In genomic region chr17:47240375-47240764, GRCh38 we compare ENCODE assay signal across 12 cellular contexts. TPM values are rescaled to one million over a fixed set of nuclear protein-coding genes. Genes with fewer than 3 reads are reported as not detected.
A peak's percentile ranks its signal among the peaks of the same experiment; 100 is the strongest.
DNase-seq lines count a peak whose midpoint lies in the region; ATAC-seq, FAIRE-seq and TF ChIP-seq lines count a peak whose summit lies in the region.
"Had no signal": no experiment of that assay in that cellular context is flagged by ENCODE, and none has a peak within 500 bp of the region (broad histone marks: within the 10 kb centered on the region; RNA-seq: fewer than 3 reads in every experiment).

No MANE protein-coding gene starts in this region.

- TF ChIP-seq POLR2A in adrenal gland (IDR thresholded peaks at IDR 0.05) (no peak), GM12892 (IDR thresholded peaks at IDR 0.05; ENCODE audit: low read depth, low read length) (no peak)

- dilution Hi-C loops in keratinocyte (cut with MboI; ENCODE audit: extremely low pct_ligation_motif_present, low sequenced_read_pairs) = no loop called here

- H3K9me3 Mint-ChIP-seq in immature natural killer cell = no peaks in the 10 kb centered on the region

- H3K27me3 ChIP-seq in KMS-11 (ENCODE audit: insufficient read depth, low read depth) = no peaks in the 10 kb centered on the region
- H3K27me3 ChIP-seq in adrenal gland = no peaks in the 10 kb centered on the region
- peaks cover 3% of the 10 kb centered on the region for H3K27me3 ChIP-seq in keratinocyte (ENCODE audit: control insufficient read depth, extremely low read depth, insufficient read depth, low read length)
- no peaks in the 10 kb centered on the region for H3K27me3 ChIP-seq in stomach smooth muscle (ENCODE audit: control insufficient read depth in 1 of 2, insufficient read depth in 2 of 2, low read length in 2 of 2)

- H4K20me1 ChIP-seq in KMS-11 (ENCODE audit: insufficient read depth) (no peaks in the 10 kb centered on the region), keratinocyte (ENCODE audit: control insufficient read depth, extremely low read depth, insufficient read depth, low read length) (no peaks in the 10 kb centered on the region)

- H3K9ac ChIP-seq in KMS-11 (no peak overlapping the region), keratinocyte (ENCODE audit: control insufficient read depth, extremely low read depth, insufficient read depth, low read length) (no peak overlapping the region), stomach smooth muscle (ENCODE audit: low read length in 2 of 2) (no peak overlapping the region)

- H3K4me3 ChIP-seq in KMS-11 (IDR thresholded peaks at IDR 0.05; ENCODE audit: insufficient read depth, low read depth, low read length) = no peak overlapping the region
- no peak overlapping the region for H3K4me3 ChIP-seq in adrenal gland
- no peak overlapping the region for H3K4me3 ChIP-seq in keratinocyte (ENCODE audit: control insufficient read depth in 2 of 3, extremely low read depth in 1 of 3, insufficient read depth in 2 of 3, low read depth in 1 of 3, low read length in 3 of 3)
- H3K4me3 ChIP-seq in stomach smooth muscle (ENCODE audit: low read length in 2 of 2) = no peak overlapping the region

- intact Hi-C loops in adrenal gland (cut with DNase I) = no loop called here

- FAIRE-seq in keratinocyte (lab: Jason Lieb, UNC) = no peak
- no peak for FAIRE-seq in GM12892 (lab: Jason Lieb, UNC)

- H3K4me1 Mint-ChIP-seq in immature natural killer cell = peaks cover 14 to 17% of the 10 kb centered on the region in 2 donors

- ATAC-seq in HG03469 (IDR thresholded peaks at IDR 0.05; ENCODE audit: unreplicated experiment) = no peak
- ATAC-seq: T-helper 17 cell had no signal

- TF ChIP-seq CTCF in KMS-11 (conservative IDR thresholded peaks at IDR 0.05; ENCODE audit: low read depth, low read length) (no peak), adrenal gland (IDR thresholded peaks at IDR 0.05) (no peak), keratinocyte (optimal IDR thresholded peaks at IDR 0.05 in 1 of 3, IDR thresholded peaks at IDR 0.05 in 1 of 3, conservative IDR thresholded peaks at IDR 0.05 in 1 of 3; ENCODE audit: extremely low read depth in 1 of 3, insufficient read depth in 2 of 3, low read length in 3 of 3) (no peak)

- H3K4me2 ChIP-seq in KMS-11 (peak overlapping the region; percentile 47; the same call in 1 of the 2 replicates), keratinocyte (ENCODE audit: control insufficient read depth, extremely low read depth, insufficient read depth, low read depth, low read length) (peak overlapping the region; percentile 31)

- H3K9me1 ChIP-seq in keratinocyte (ENCODE audit: control insufficient read depth, extremely low read depth, insufficient read depth, low read length) = no peaks in the 10 kb centered on the region

- H3K36me3 ChIP-seq in KMS-11 (ENCODE audit: insufficient read depth) (no peaks in the 10 kb centered on the region), adrenal gland (replicated peaks in 1 of 2) (no peaks in the 10 kb centered on the region), keratinocyte (ENCODE audit: control insufficient read depth in 2 of 2, extremely low read depth in 1 of 2, insufficient read depth in 2 of 2, low read length in 2 of 2) (no peaks in the 10 kb centered on the region), stomach smooth muscle (ENCODE audit: control insufficient read depth in 2 of 2, insufficient read depth in 2 of 2, low read length in 2 of 2) (no peaks in the 10 kb centered on the region)

- H2AFZ ChIP-seq in KMS-11 (ENCODE audit: low read depth) (peak overlapping the region; percentile 32; the same call in 1 of the 2 replicates), keratinocyte (ENCODE audit: control insufficient read depth, low read length) (no peak overlapping the region)

- peaks cover 1 to 6% (median 3%) of the 10 kb centered on the region in 3 donors for H3K27me3 Mint-ChIP-seq in immature natural killer cell (ENCODE audit: low read depth in 3 of 3)

- WGBS in adrenal gland, 4 donors = 29 to 46% (median 37%) methylated on average over 4 of the region's 4 CpGs

- H3K79me2 ChIP-seq in KMS-11 (ENCODE audit: insufficient read depth, low read depth) (no peaks in the 10 kb centered on the region), keratinocyte (ENCODE audit: control insufficient read depth, insufficient read depth, low read length) (no peaks in the 10 kb centered on the region)

- H3K27ac Mint-ChIP-seq in immature natural killer cell = peak overlapping the region in 2 of 6 donors; percentile 7 to 41
- H3K27ac Mint-ChIP-seq: T-helper 17 cell had no signal

- H3K27ac ChIP-seq in KMS-11 (no peak overlapping the region), adrenal gland (peak overlapping the region; percentile 4 to 94 (median 70)), keratinocyte (ENCODE audit: control insufficient read depth, insufficient read depth, low read length) (no peak overlapping the region), stomach smooth muscle (ENCODE audit: low read length) (peak overlapping the region; percentile 60)

- H3K4me1 ChIP-seq in KMS-11 (ENCODE audit: low read depth, poor library complexity, severe bottlenecking) (peaks cover 17% of the 10 kb centered on the region), adrenal gland (replicated peaks in 1 of 2) (peaks cover 8 to 19% of the 10 kb centered on the region in 2 donors), keratinocyte (ENCODE audit: control insufficient read depth, extremely low read depth, insufficient read depth, low read length) (peaks cover 16% of the 10 kb centered on the region), stomach smooth muscle (ENCODE audit: control insufficient read depth, insufficient read depth, low read length) (peaks cover 10% of the 10 kb centered on the region)

- DNase-seq in adrenal gland = no peak
- DNase-seq in keratinocyte (ENCODE audit: low read depth, low spot score) = no peak
- DNase-seq in GM19240 (ENCODE audit: insufficient read length, low spot score) = no peak
- no peak for DNase-seq in GM12892 (ENCODE audit: insufficient read length)
- DNase-seq in immature natural killer cell = no peak
- DNase-seq: activated naive CD4-positive, alpha-beta T cell treated with anti-CD3 and anti-CD28 coated beads, Interleukin-2, amount 50 U/mL, for 16 hours; NCI-H187 treated with DMSO at 0.1 percent for 48 hours; T-helper 17 cell had no signal

- H3K36me3 Mint-ChIP-seq in immature natural killer cell = no peaks in the 10 kb centered on the region

- H3K9me3 ChIP-seq in adrenal gland (replicated peaks in 1 of 3) = no peaks in the 10 kb centered on the region
- H3K9me3 ChIP-seq in keratinocyte (ENCODE audit: control insufficient read depth, low read depth, low read length) = peaks cover 3% of the 10 kb centered on the region
- no peaks in the 10 kb centered on the region for H3K9me3 ChIP-seq in stomach smooth muscle (ENCODE audit: control insufficient read depth in 2 of 2, low read length in 2 of 2)

- H3K4me3 Mint-ChIP-seq in immature natural killer cell = no peak overlapping the region
- H3K4me3 Mint-ChIP-seq: T-helper 17 cell had no signal

RNA-seq across cellular contexts. Expression of gene ITGB3, which starts 13.3 kb away (rescaled TPM):
- 1 to 10 TPM in 6 of 8 donors, under 1 TPM in 2; 0.12 to 2.2 (median 1.6) TPM for total RNA-seq in adrenal gland
- polyA plus RNA-seq in adrenal gland (under 1 TPM; 0.40 to 0.84 (median 0.64) TPM), keratinocyte (not detected in 3 replicates), immature natural killer cell (10 to 100 TPM in 1 of 3 donors, 1 to 10 TPM in 1, not detected in 1; 1.1 to 11.0 TPM)
- not detected for polyA plus RNA-seq in keratinocyte (2011; ENCODE audit: low read depth)
- polyA plus RNA-seq in keratinocyte (2011; cell fraction: cytosol; rRNA removed) = not detected in 2 replicates
- polyA plus RNA-seq in keratinocyte (2011; cell fraction: nucleus; rRNA removed) = 0.21 TPM in 1 of 2 replicates, not detected in the other
- not detected in 2 replicates for polyA plus RNA-seq in keratinocyte (2012; ENCODE audit: low replicate concordance)
- not detected in 3 replicates for polyA minus RNA-seq in keratinocyte
- not detected for polyA minus RNA-seq in keratinocyte (2011; cell fraction: cytosol; rRNA and poly(A)+ RNA removed)
- 0.63 TPM in 1 of 2 replicates, not detected in the other for polyA minus RNA-seq in keratinocyte (2011; cell fraction: nucleus; rRNA and poly(A)+ RNA removed)
- 5.5 TPM for polyA plus RNA-seq in GM12892 (2012; ENCODE audit: missing spikeins)

RNA-seq across cellular contexts. Expression of gene MYL4, which starts 31.2 kb away (rescaled TPM):
- 1 to 10 TPM in 1 of 8 donors, under 1 TPM in 2, not detected in 5; 0.36 to 1.8 (median 0.38) TPM for total RNA-seq in adrenal gland
- polyA plus RNA-seq in adrenal gland (1 to 10 TPM in 1 of 3 donors, under 1 TPM in 1, not detected in 1; 0.51 to 1.4 TPM), keratinocyte (not detected in 3 replicates), immature natural killer cell (under 1 TPM in 1 of 3 donors, not detected in 2; 0.39 TPM)
- not detected for polyA plus RNA-seq in keratinocyte (2011; ENCODE audit: low read depth)
- not detected in 2 replicates for polyA plus RNA-seq in keratinocyte (2011; cell fraction: cytosol; rRNA removed)
- not detected in 2 replicates for polyA plus RNA-seq in keratinocyte (2011; cell fraction: nucleus; rRNA removed)
- not detected in 2 replicates for polyA plus RNA-seq in keratinocyte (2012; ENCODE audit: low replicate concordance)
- polyA minus RNA-seq in keratinocyte = not detected in 3 replicates
- not detected for polyA minus RNA-seq in keratinocyte (2011; cell fraction: cytosol; rRNA and poly(A)+ RNA removed)
- not detected in 2 replicates for polyA minus RNA-seq in keratinocyte (2011; cell fraction: nucleus; rRNA and poly(A)+ RNA removed)
- 0.38 TPM for polyA plus RNA-seq in GM12892 (2012; ENCODE audit: missing spikeins)
- total RNA-seq: activated CD8-positive, alpha-beta memory T cell treated with anti-CD3 and anti-CD28 coated beads for 36 hours; T-helper 17 cell had no signal

RNA-seq across cellular contexts. Expression of gene CDC27, which starts 51.3 kb away (rescaled TPM):
- 100 to 1,000 TPM in 2 of 8 donors, 10 to 100 TPM in 6; 33.9 to 153 (median 75.9) TPM for total RNA-seq in adrenal gland
- 10 to 100 TPM; 13.5 to 74.0 (median 21.1) TPM for polyA plus RNA-seq in adrenal gland
- 70.8 to 95.6 TPM (median 94.0 TPM) in 3 replicates for polyA plus RNA-seq in keratinocyte
- 15.4 TPM for polyA plus RNA-seq in keratinocyte (2011; ENCODE audit: low read depth)
- 48.6 and 93.0 TPM in 2 replicates for polyA plus RNA-seq in keratinocyte (2011; cell fraction: cytosol; rRNA removed)
- polyA plus RNA-seq in keratinocyte (2011; cell fraction: nucleus; rRNA removed) = 70.8 TPM in 2 replicates
- polyA plus RNA-seq in keratinocyte (2012; ENCODE audit: low replicate concordance) = 25.2 and 74.5 TPM in 2 replicates
- polyA minus RNA-seq in keratinocyte = 81.4 to 257 TPM (median 172 TPM) in 3 replicates
- polyA minus RNA-seq in keratinocyte (2011; cell fraction: cytosol; rRNA and poly(A)+ RNA removed) = 87.5 TPM
- polyA minus RNA-seq in keratinocyte (2011; cell fraction: nucleus; rRNA and poly(A)+ RNA removed) = 45.7 and 98.0 TPM in 2 replicates
- polyA plus RNA-seq in GM12892 (2012; ENCODE audit: missing spikeins) = 50.7 TPM
- polyA plus RNA-seq in immature natural killer cell = 10 to 100 TPM; 50.3 to 98.5 (median 71.1) TPM

Comparison
In these comparisons a context has a peak if more than half of its experiments do, and no peak if none do; other contexts are left out.
1. H3K27ac ChIP-seq: peak in adrenal gland (5 of 5) and stomach smooth muscle (single experiment); none in KMS-11 (single experiment) and keratinocyte (single experiment).